Comparison of ENCODE assay signal across 18 cellular contexts in genomic region chr3:24579008-24579407, GRCh38.
DNase-seq lines count a peak whose midpoint lies in the region; ATAC-seq, FAIRE-seq and TF ChIP-seq lines count a peak whose summit lies in the region.
"Had no signal": no experiment of that assay in that cellular context is flagged by ENCODE, and none has a peak within 500 bp of the region (broad histone marks: within the 10 kb centered on the region; RNA-seq: fewer than 3 reads in every experiment).

No MANE protein-coding gene starts in this region.

- H3K4me1 ChIP-seq in SK-N-SH (ENCODE audit: control insufficient read depth in 1 of 2, insufficient read depth in 2 of 2, low read depth in 1 of 2, low read length in 1 of 2): no peaks in the 10 kb centered on the region; a peak in 1 of 4 replicates
- H3K4me1 ChIP-seq in H1 (replicated peaks in 1 of 4; ENCODE audit: control insufficient read depth in 3 of 4, insufficient read depth in 4 of 4, low read length in 3 of 4): peaks cover 0 to 5% (median under 1%) of the 10 kb centered on the region in 4 experiments; a peak in 2 of 7 replicates
- peaks cover 8% of the 10 kb centered on the region for H3K4me1 ChIP-seq in smooth muscle cell (ENCODE audit: low read depth)
- H3K4me1 ChIP-seq: Peyer's patch had no signal

- peak overlapping the region; percentile 65; the same call in 1 of the 2 replicates for H2BK12ac ChIP-seq in H1 (ENCODE audit: low read depth, low read length)

- no peaks in the 10 kb centered on the region for H3K79me1 ChIP-seq in H1 (ENCODE audit: low read depth, low read length)

- H3K4me3 ChIP-seq in SK-N-SH (ENCODE audit: low read depth in 2 of 2, low read length in 1 of 2) (no peak overlapping the region), H1 (ENCODE audit: extremely low read depth in 1 of 4, insufficient read depth in 2 of 4, low read depth in 3 of 4, low read length in 4 of 4) (no peak overlapping the region), smooth muscle cell (no peak overlapping the region), brain microvascular endothelial cell (ENCODE audit: low read depth, low read length) (no peak overlapping the region)
- H3K4me3 ChIP-seq: GM23248, Peyer's patch had no signal

- H3K9me3 ChIP-seq in SK-N-SH (no peaks in the 10 kb centered on the region), H1 (ENCODE audit: insufficient read depth in 2 of 2, low read depth in 1 of 2, low read length in 1 of 2) (no peaks in the 10 kb centered on the region), smooth muscle cell (replicated peaks; ENCODE audit: low read depth) (no peaks in the 10 kb centered on the region)
- H3K9me3 ChIP-seq: Peyer's patch had no signal

- no peak overlapping the region for H2AK5ac ChIP-seq in H1 (ENCODE audit: low read depth, low read length)

- H3K4me2 ChIP-seq in SK-N-SH (no peak overlapping the region), H1 (ENCODE audit: insufficient read depth in 1 of 2, low read depth in 2 of 2, low read length in 2 of 2) (no peak overlapping the region), smooth muscle cell (peak overlapping the region; percentile 12)
- H3K4me2 ChIP-seq: KMS-11 had no signal

- H4K8ac ChIP-seq in H1 (ENCODE audit: extremely low read depth, insufficient read depth, low read length): peak overlapping the region; percentile 75; the same call in 1 of the 2 replicates

- no peaks in the 10 kb centered on the region for H3F3A ChIP-seq in SK-N-SH (replicated peaks; ENCODE audit: insufficient read depth)
- H3F3A ChIP-seq in smooth muscle cell (ENCODE audit: low read depth): no peaks in the 10 kb centered on the region

- H3K14ac ChIP-seq in H1 (ENCODE audit: insufficient read length): no peak overlapping the region

- H3K36me3 ChIP-seq in SK-N-SH (replicated peaks in 1 of 2; ENCODE audit: control insufficient read depth in 1 of 2, insufficient read depth in 2 of 2, low read length in 1 of 2): no peaks in the 10 kb centered on the region
- no peaks in the 10 kb centered on the region for H3K36me3 ChIP-seq in H1 (ENCODE audit: control insufficient read depth in 2 of 4, insufficient read depth in 4 of 4, low read length in 3 of 4)
- no peaks in the 10 kb centered on the region for H3K36me3 ChIP-seq in smooth muscle cell (ENCODE audit: low read depth)
- no peaks in the 10 kb centered on the region for H3K36me3 ChIP-seq in brain microvascular endothelial cell (replicated peaks)
- H3K36me3 ChIP-seq: Peyer's patch had no signal

- ATAC-seq in SK-N-SH treated with all-trans-retinoic acid at 6 μM for 48 hours: no peak

- H3K9ac ChIP-seq in SK-N-SH (no peak overlapping the region), H1 (replicated peaks in 1 of 4; ENCODE audit: extremely low read depth in 1 of 4, low read depth in 3 of 4, low read length in 3 of 4) (peak overlapping the region in 1 of 4 experiments; percentile 2; a peak in 1 of 7 replicates), smooth muscle cell (ENCODE audit: low read depth) (no peak overlapping the region)
- H3K9ac ChIP-seq: GM23248, KMS-11 had no signal

- no peak overlapping the region for H2BK5ac ChIP-seq in H1 (ENCODE audit: low read depth, low read length)

- TF ChIP-seq RAD21 in SK-N-SH (IDR thresholded peaks at IDR 0.05; ENCODE audit: low read length) (no peak), H1 (IDR thresholded peaks at IDR 0.05 in 1 of 2, conservative IDR thresholded peaks at IDR 0.05 in 1 of 2; ENCODE audit: low read depth in 2 of 2, low read length in 2 of 2) (no peak)

- no peaks in the 10 kb centered on the region for H4K20me1 ChIP-seq in SK-N-SH (ENCODE audit: insufficient read depth)
- H4K20me1 ChIP-seq in H1 (replicated peaks in 1 of 2; ENCODE audit: control insufficient read depth in 1 of 2, insufficient read depth in 2 of 2, low read length in 2 of 2): no peaks in the 10 kb centered on the region
- no peaks in the 10 kb centered on the region for H4K20me1 ChIP-seq in smooth muscle cell (ENCODE audit: low read depth)

- no peak overlapping the region for H2AFZ ChIP-seq in SK-N-SH (ENCODE audit: low read depth)
- peak overlapping the region; percentile 98 for H2AFZ ChIP-seq in H1 (ENCODE audit: low read length)
- H2AFZ ChIP-seq in smooth muscle cell (ENCODE audit: low read depth): no peak overlapping the region
- H2AFZ ChIP-seq: GM23248 had no signal

- TF ChIP-seq CTCF in SK-N-SH (IDR thresholded peaks at IDR 0.05) (no peak), H1 (IDR thresholded peaks at IDR 0.05; ENCODE audit: control extremely low read depth in 1 of 3, insufficient read depth in 1 of 3, low read depth in 1 of 3, low read length in 3 of 3) (no peak), smooth muscle cell (IDR thresholded peaks at IDR 0.05; ENCODE audit: borderline replicate concordance, insufficient read depth, poor library complexity, severe bottlenecking) (no peak), brain microvascular endothelial cell (IDR thresholded peaks at IDR 0.05; ENCODE audit: low read depth, low read length, missing control alignments) (no peak)

- no peak overlapping the region for H4K5ac ChIP-seq in H1 (ENCODE audit: insufficient read length, low read depth, low read length)

- H3K27ac ChIP-seq in SK-N-SH (ENCODE audit: low read depth in 2 of 2, low read length in 1 of 2) (no peak overlapping the region), H1 (ENCODE audit: low read depth, low read length) (no peak overlapping the region), smooth muscle cell (ENCODE audit: low read depth) (peak overlapping the region; percentile 10), brain microvascular endothelial cell (no peak overlapping the region)
- H3K27ac ChIP-seq: 22Rv1, GM23248, KMS-11, Peyer's patch had no signal

- WGBS in SK-N-SH (ENCODE audit: low lambda C conversion rate): 74% methylated on average over 3 of the region's 3 CpGs
- 93% methylated on average over 3 of the region's 3 CpGs; no CpG with 5 or more reads in 1 of the 2 experiments for WGBS in H1 (ENCODE audit: extremely low coverage in 1 of 2, insufficient coverage in 1 of 2, insufficient read length in 1 of 2, insufficient replicate concordance in 2 of 2, low coverage in 1 of 2, low lambda C conversion rate in 2 of 2, missing lambda C conversion rate in 1 of 2), 2 experiments
- WGBS in smooth muscle cell (ENCODE audit: low lambda C conversion rate): 60% methylated on average over 3 of the region's 3 CpGs

- H3K27me3 ChIP-seq in SK-N-SH (ENCODE audit: insufficient read depth) (no peaks in the 10 kb centered on the region), H1 (replicated peaks in 1 of 4; ENCODE audit: control insufficient read depth in 3 of 4, extremely low read depth in 1 of 4, insufficient read depth in 3 of 4, low read length in 3 of 4) (no peaks in the 10 kb centered on the region), smooth muscle cell (ENCODE audit: low read depth) (peaks cover 8% of the 10 kb centered on the region), brain microvascular endothelial cell (replicated peaks) (no peaks in the 10 kb centered on the region)
- H3K27me3 ChIP-seq: Peyer's patch had no signal

- in situ Hi-C loops in brain microvascular endothelial cell (cut with HindIII; ENCODE audit: low pct_ligation_motif_present, low sequenced_read_pairs): no loop called here

- no peak for FAIRE-seq in H1 (lab: Jason Lieb, UNC)

- POLR2A ChIA-PET in SK-N-SH (lab: Yijun Ruan, JAX): no interaction called here
- POLR2A ChIA-PET in H1 (lab: Charles Lee; ENCODE audit: partially characterized antibody): no interaction called here

- peak overlapping the region; percentile 42; the same call in 1 of the 2 replicates for H3K18ac ChIP-seq in H1 (ENCODE audit: extremely low read depth, low read length)

- CTCF ChIA-PET in SK-N-SH (lab: Yijun Ruan, JAX) (no interaction called here), H1 (lab: Charles Lee; ENCODE audit: partially characterized antibody) (no interaction called here)

- no peaks in the 10 kb centered on the region for H3K9me2 ChIP-seq in SK-N-SH

- 0 out of 2 replicates have a peak overlapping the region, but pooled peaks have one; percentile 50 for H2BK20ac ChIP-seq in H1 (ENCODE audit: low read length)

- no peak overlapping the region for H4K91ac ChIP-seq in H1 (replicated peaks; ENCODE audit: insufficient read length, low read length)

- no peak overlapping the region for H3K23ac ChIP-seq in H1 (ENCODE audit: insufficient read length)

- no peak overlapping the region for H3K4ac ChIP-seq in H1 (replicated peaks; ENCODE audit: insufficient read length, low read depth, low read length)

- no peak overlapping the region for H3K56ac ChIP-seq in H1 (replicated peaks; ENCODE audit: insufficient read length, low read depth, low read length)

- TF ChIP-seq EP300 in SK-N-SH (IDR thresholded peaks at IDR 0.05; ENCODE audit: borderline replicate concordance in 1 of 2, low read depth in 1 of 2, low read length in 1 of 2): no peak
- TF ChIP-seq EP300 in H1 (IDR thresholded peaks at IDR 0.05; ENCODE audit: borderline replicate concordance in 1 of 2, low read depth in 2 of 2, low read length in 2 of 2): no peak

- no peaks in the 10 kb centered on the region for H3K79me2 ChIP-seq in SK-N-SH (ENCODE audit: insufficient read depth)
- H3K79me2 ChIP-seq in H1 (ENCODE audit: control insufficient read depth in 1 of 2, insufficient read depth in 2 of 2, low read length in 2 of 2): no peaks in the 10 kb centered on the region
- H3K79me2 ChIP-seq in smooth muscle cell (ENCODE audit: low read depth): no peaks in the 10 kb centered on the region

- TF ChIP-seq POLR2A in H1 (IDR thresholded peaks at IDR 0.05; ENCODE audit: control extremely low read depth in 1 of 2, low read depth in 2 of 2, low read length in 2 of 2): no peak

- no peaks in the 10 kb centered on the region for H3K23me2 ChIP-seq in H1 (ENCODE audit: low read depth, low read length)

- H2BK15ac ChIP-seq in H1 (ENCODE audit: low read length): no peak overlapping the region

- DNase-seq in SK-N-SH (peak; percentile 2), H1 (ENCODE audit: low read depth in 1 of 2, low spot score in 2 of 2) (no peak), islet precursor cell (peak; percentile 80), smooth muscle cell (lab: John Stamatoyannopoulos, UW; ENCODE audit: unreplicated experiment) (no peak), brain microvascular endothelial cell (no peak), NCI-H187 treated with DMSO at 0.1 percent for 48 hours (lab: John Stamatoyannopoulos, UW) (no peak)
- DNase-seq in stimulated activated CD4-positive, alpha-beta T cell treated with anti-CD3 and anti-CD28 coated beads, Interleukin-4, amount 100 ng/mL, for 1 hour: no peak
- DNase-seq: C1 segment of cervical spinal cord, EL, GM23248, NCI-H1105, NCI-H1694 treated with DMSO at 0.1 percent for 48 hours, NCI-H446, Peyer's patch, SHP77 had no signal

- H2BK120ac ChIP-seq in H1 (replicated peaks; ENCODE audit: low read depth, low read length): no peak overlapping the region

TF ChIP-seq in SK-N-SH, 30 proteins besides CTCF, POLR2A, EP300 and RAD21 (continues in another document):
- TF ChIP-seq GABPA (IDR thresholded peaks at IDR 0.05; ENCODE audit: low read depth): no peak
- TF ChIP-seq POLR2AphosphoS5 (IDR thresholded peaks at IDR 0.05; ENCODE audit: low read depth, low read length): no peak

TF ChIP-seq in H1, 55 proteins besides CTCF, POLR2A, EP300 and RAD21 (continues in another document):
- TF ChIP-seq RFX5 (IDR thresholded peaks at IDR 0.05; ENCODE audit: borderline replicate concordance, low read depth, low read length) (no peak), ASH2L (IDR thresholded peaks at IDR 0.05; ENCODE audit: low read length) (peak; percentile 89), RBBP5 (IDR thresholded peaks at IDR 0.05; ENCODE audit: borderline replicate concordance, low read depth, low read length) (peak; percentile 39; the same call in 1 of the 2 replicates)

Comparison
In these comparisons a context has a peak if more than half of its experiments do, and no peak if none do; other contexts are left out.
1. DNase-seq: peak in SK-N-SH (single experiment) and islet precursor cell (single experiment); none in H1 (0 of 2), smooth muscle cell (single experiment), stimulated activated CD4-positive, alpha-beta T cell treated with anti-CD3 and anti-CD28 coated beads, Interleukin-4, amount 100 ng/mL, for 1 hour (single experiment), brain microvascular endothelial cell (single experiment) and NCI-H187 treated with DMSO at 0.1 percent for 48 hours (single experiment).